21 cellular contexts compared by ENCODE assay signal in genomic region chr4:142079951-142080350, GRCh38.
DNase-seq lines count a peak whose midpoint lies in the region; ATAC-seq and TF ChIP-seq lines count a peak whose summit lies in the region.
"Had no signal": no experiment of that assay in that cellular context is flagged by ENCODE, and none has a peak within 500 bp of the region (broad histone marks: within the 10 kb centered on the region; RNA-seq: fewer than 3 reads in every experiment).

No MANE protein-coding gene starts in this region.

- no peaks in the 10 kb centered on the region for H3K4me1 Mint-ChIP-seq in activated naive CD8-positive, alpha-beta T cell (ENCODE audit: low read depth)
- no peaks in the 10 kb centered on the region for H3K4me1 Mint-ChIP-seq in activated naive CD8-positive, alpha-beta T cell treated with anti-CD3 and anti-CD28 coated beads for 36 hours
- H3K4me1 Mint-ChIP-seq in activated T-helper 17 cell treated with anti-CD3 and anti-CD28 coated beads, Interleukin-2, amount 50 U/mL, for 72 hours = no peaks in the 10 kb centered on the region
- H3K4me1 Mint-ChIP-seq: CD14-positive monocyte, GM23338 had no signal

- no peak for DNase-seq in activated naive CD8-positive, alpha-beta T cell treated with anti-CD3 and anti-CD28 coated beads for 36 hours
- DNase-seq in transverse colon (no peak), Ammon's horn (ENCODE audit: low spot score) (no peak)
- DNase-seq: BE2C; CD4-positive, alpha-beta T cell; CD8-positive, alpha-beta memory T cell; DMS 273 treated with DMSO at 0.1 percent for 48 hours; DMS79; EL; GDM1; HFFc6 had no signal

- TF ChIP-seq EP300 in transverse colon (IDR thresholded peaks at IDR 0.05; ENCODE audit: low read depth) = no peak

- H3K4me3 ChIP-seq in transverse colon = no peak overlapping the region
- H3K4me3 ChIP-seq: BLaER1 treated with 17β-estradiol and CSF1 and Interleukin-3, amounts not matched to agents 10 nM and 100 nM; GM12878; GM23338; HAP-1 had no signal

- no peaks in the 10 kb centered on the region for H3K27me3 ChIP-seq in transverse colon
- H3K27me3 ChIP-seq: BE2C; BLaER1 treated with 17β-estradiol and CSF1 and Interleukin-3, amounts not matched to agents 10 nM and 100 nM had no signal

- ATAC-seq in activated T-helper 17 cell treated with anti-CD3 and anti-CD28 coated beads, Interleukin-2, amount 50 U/mL, for 72 hours (replicated peaks) = no peak
- ATAC-seq in esophagus mucosa (peak; percentile 69), GM19397 (IDR thresholded peaks at IDR 0.05; ENCODE audit: unreplicated experiment) (no peak)
- ATAC-seq: GM12878, GM23338 had no signal

- no peaks in the 10 kb centered on the region for H3K36me3 ChIP-seq in transverse colon
- H3K36me3 ChIP-seq: BE2C; BLaER1 treated with 17β-estradiol and CSF1 and Interleukin-3, amounts not matched to agents 10 nM and 100 nM; HAP-1 had no signal

- TF ChIP-seq POLR2A in transverse colon (IDR thresholded peaks at IDR 0.05) = no peak

- no peak overlapping the region for H3K27ac ChIP-seq in transverse colon
- H3K27ac ChIP-seq: 22Rv1; BLaER1 treated with 17β-estradiol and CSF1 and Interleukin-3, amounts not matched to agents 10 nM and 100 nM had no signal

- TF ChIP-seq CTCF in transverse colon (IDR thresholded peaks at IDR 0.05) = no peak

- no peaks in the 10 kb centered on the region for H3K4me1 ChIP-seq in transverse colon
- H3K4me1 ChIP-seq: BLaER1 treated with 17β-estradiol and CSF1 and Interleukin-3, amounts not matched to agents 10 nM and 100 nM; HAP-1 had no signal

- no peaks in the 10 kb centered on the region for H3K9me3 ChIP-seq in transverse colon
- H3K9me3 ChIP-seq: BE2C; BLaER1 treated with 17β-estradiol and CSF1 and Interleukin-3, amounts not matched to agents 10 nM and 100 nM; HAP-1 had no signal

- peak overlapping the region; percentile 2 for H3K27ac Mint-ChIP-seq in activated naive CD8-positive, alpha-beta T cell
- no peak overlapping the region for H3K27ac Mint-ChIP-seq in activated naive CD8-positive, alpha-beta T cell treated with anti-CD3 and anti-CD28 coated beads for 36 hours
- H3K27ac Mint-ChIP-seq in activated T-helper 17 cell treated with anti-CD3 and anti-CD28 coated beads, Interleukin-2, amount 50 U/mL, for 72 hours = peak overlapping the region; percentile 29
- H3K27ac Mint-ChIP-seq: CD14-positive monocyte; CD4-positive, alpha-beta T cell; GM23338; HFFc6 had no signal

- H3K4me3 Mint-ChIP-seq in activated naive CD8-positive, alpha-beta T cell = no peak overlapping the region
- no peak overlapping the region for H3K4me3 Mint-ChIP-seq in activated naive CD8-positive, alpha-beta T cell treated with anti-CD3 and anti-CD28 coated beads for 36 hours
- H3K4me3 Mint-ChIP-seq in activated T-helper 17 cell treated with anti-CD3 and anti-CD28 coated beads, Interleukin-2, amount 50 U/mL, for 72 hours = no peak overlapping the region
- H3K4me3 Mint-ChIP-seq: CD14-positive monocyte; CD4-positive, alpha-beta T cell; CD8-positive, alpha-beta memory T cell; GM23338; HFFc6 had no signal

- intact Hi-C loops in transverse colon (cut with DNase I; ENCODE audit: low total_unique reads) = no loop called here

- H3K9me3 Mint-ChIP-seq in activated naive CD8-positive, alpha-beta T cell (ENCODE audit: low read depth) = no peaks in the 10 kb centered on the region
- no peaks in the 10 kb centered on the region for H3K9me3 Mint-ChIP-seq in activated naive CD8-positive, alpha-beta T cell treated with anti-CD3 and anti-CD28 coated beads for 36 hours
- no peaks in the 10 kb centered on the region for H3K9me3 Mint-ChIP-seq in activated T-helper 17 cell treated with anti-CD3 and anti-CD28 coated beads, Interleukin-2, amount 50 U/mL, for 72 hours
- H3K9me3 Mint-ChIP-seq: CD14-positive monocyte; CD4-positive, alpha-beta T cell; CD8-positive, alpha-beta memory T cell; GM23338; HFFc6 had no signal

- in situ Hi-C loops in transverse colon (cut with MboI; ENCODE audit: low pct_ligation_motif_present in 1 of 4, low pct_unique_long_range_greater_than_20kb in 1 of 4, low sequenced_read_pairs in 3 of 4) = no loop called here

- WGBS in transverse colon (ENCODE audit: low coverage in 1 of 2), 2 donors = 83 to 93% methylated on average over 1 of the region's 1 CpG

- H3K27me3 Mint-ChIP-seq in activated naive CD8-positive, alpha-beta T cell = no peaks in the 10 kb centered on the region
- H3K27me3 Mint-ChIP-seq in activated naive CD8-positive, alpha-beta T cell treated with anti-CD3 and anti-CD28 coated beads for 36 hours = no peaks in the 10 kb centered on the region
- no peaks in the 10 kb centered on the region for H3K27me3 Mint-ChIP-seq in activated T-helper 17 cell treated with anti-CD3 and anti-CD28 coated beads, Interleukin-2, amount 50 U/mL, for 72 hours
- H3K27me3 Mint-ChIP-seq: CD4-positive, alpha-beta T cell; CD8-positive, alpha-beta memory T cell had no signal

- peaks cover 18% of the 10 kb centered on the region for H3K36me3 Mint-ChIP-seq in activated naive CD8-positive, alpha-beta T cell
- H3K36me3 Mint-ChIP-seq in activated naive CD8-positive, alpha-beta T cell treated with anti-CD3 and anti-CD28 coated beads for 36 hours = peaks cover 24% of the 10 kb centered on the region
- peaks cover 85% of the 10 kb centered on the region for H3K36me3 Mint-ChIP-seq in activated T-helper 17 cell treated with anti-CD3 and anti-CD28 coated beads, Interleukin-2, amount 50 U/mL, for 72 hours (ENCODE audit: low read depth)
- H3K36me3 Mint-ChIP-seq: CD14-positive monocyte had no signal
